In genomic region chr1:38586993-38587646, GRCh38 we compare ENCODE assay signal across 8 cellular contexts.
DNase-seq lines count a peak whose midpoint lies in the region; ATAC-seq and TF ChIP-seq lines count a peak whose summit lies in the region.

No MANE protein-coding gene starts in this region.

- H3K4me2 ChIP-seq in MM.1S (ENCODE audit: low read depth, low read length) = 0 out of 2 replicates have a peak overlapping the region, but pooled peaks have one; percentile 13
- H3K4me2 ChIP-seq in neural cell (ENCODE audit: low read length) = no peak overlapping the region

- H3K27me3 ChIP-seq in MM.1S (replicated peaks; ENCODE audit: insufficient read depth, low read length) = no peaks in the 10 kb centered on the region
- H3K27me3 ChIP-seq in neural cell (ENCODE audit: insufficient read depth, low read depth, low read length) = no peaks in the 10 kb centered on the region
- H3K27me3 ChIP-seq in upper lobe of left lung = no peaks in the 10 kb centered on the region

- H3K9me2 ChIP-seq in MM.1S (replicated peaks; ENCODE audit: insufficient read depth, low read length) (no peaks in the 10 kb centered on the region), neural cell (ENCODE audit: insufficient read depth, low read length) (no peaks in the 10 kb centered on the region)

- H3K36me3 ChIP-seq in MM.1S (replicated peaks; ENCODE audit: insufficient read depth, low read length) (no peaks in the 10 kb centered on the region), neural cell (ENCODE audit: insufficient read depth, low read length) (no peaks in the 10 kb centered on the region), upper lobe of left lung (no peaks in the 10 kb centered on the region)

- H3K9me3 Mint-ChIP-seq in activated CD4-positive, alpha-beta memory T cell treated with anti-CD3 and anti-CD28 coated beads, Interleukin-2, amount 10 ng/mL, durations not matched to agents 7 days and 5 days = no peaks in the 10 kb centered on the region

- H3K4me3 ChIP-seq in MM.1S (ENCODE audit: low read length) = no peak overlapping the region
- H3K4me3 ChIP-seq in epithelial cell of proximal tubule (ENCODE audit: low read depth, low read length) = no peak overlapping the region
- H3K4me3 ChIP-seq in neural cell (ENCODE audit: low read length) = no peak overlapping the region
- H3K4me3 ChIP-seq in upper lobe of left lung = no peak overlapping the region

- H3K27ac ChIP-seq in MM.1S (ENCODE audit: low read length) = no peak overlapping the region
- H3K27ac ChIP-seq in neural cell (ENCODE audit: low read length) = no peak overlapping the region
- no peak overlapping the region for H3K27ac ChIP-seq in upper lobe of left lung

- WGBS in upper lobe of left lung, 2 donors = 39 to 52% methylated on average over 5 to 8 of the region's 9 CpGs

- POLR2A ChIA-PET in GM10248 (lab: Yijun Ruan, JAX) = no interaction called here
- POLR2A ChIA-PET in activated CD4-positive, alpha-beta memory T cell treated with anti-CD3 and anti-CD28 coated beads, Interleukin-2, amount 10 ng/mL, durations not matched to agents 7 days and 5 days (lab: Charles Lee) = no interaction called here

- no peak for TF ChIP-seq EP300 in neural cell (conservative IDR thresholded peaks at IDR 0.05; ENCODE audit: poor library complexity, severe bottlenecking)
- TF ChIP-seq EP300 in upper lobe of left lung (IDR thresholded peaks at IDR 0.05) = no peak

- peak; percentile 22 for TF ChIP-seq RAD21 in neural cell (conservative IDR thresholded peaks at IDR 0.05)

- no peak overlapping the region for H3K9ac ChIP-seq in MM.1S (ENCODE audit: low read length)
- no peak overlapping the region for H3K9ac ChIP-seq in neural cell (ENCODE audit: low read length)

- ATAC-seq in upper lobe of left lung (ENCODE audit: low FRiP score in 2 of 2) (peak; percentile 73 to 78), HG02870 (IDR thresholded peaks at IDR 0.05; ENCODE audit: unreplicated experiment) (no peak)

- peak overlapping the region; percentile 74; the same call in 1 of the 2 replicates for H2AFZ ChIP-seq in MM.1S (ENCODE audit: low read length)
- no peak overlapping the region for H2AFZ ChIP-seq in neural cell (ENCODE audit: low read depth, low read length)

- no peaks in the 10 kb centered on the region for H3F3A ChIP-seq in MM.1S (ENCODE audit: insufficient read depth, low read length)
- no peaks in the 10 kb centered on the region for H3F3A ChIP-seq in neural cell (ENCODE audit: insufficient read depth, low read length, poor library complexity, severe bottlenecking)

- no peak overlapping the region for H3K27ac Mint-ChIP-seq in activated CD4-positive, alpha-beta memory T cell treated with anti-CD3 and anti-CD28 coated beads, Interleukin-2, amount 10 ng/mL, durations not matched to agents 7 days and 5 days

- H3K36me3 Mint-ChIP-seq in activated CD4-positive, alpha-beta memory T cell treated with anti-CD3 and anti-CD28 coated beads, Interleukin-2, amount 10 ng/mL, durations not matched to agents 7 days and 5 days (ENCODE audit: low read depth) = no peaks in the 10 kb centered on the region

- CTCF ChIA-PET in GM10248 (lab: Yijun Ruan, JAX) = interaction anchor here (0.7 to 4.9 kb wide), 14 partner anchors 8 to 557 kb away, joined by 3 to 26 read pairs (median 3); no protein-coding TSS in a partner anchor
- CTCF ChIA-PET in activated CD4-positive, alpha-beta memory T cell treated with anti-CD3 and anti-CD28 coated beads, Interleukin-2, amount 10 ng/mL, durations not matched to agents 7 days and 5 days (lab: Charles Lee) = interaction anchor here (1.2 to 2.0 kb wide), 2 partner anchors 16 to 371 kb away, joined by 3 to 4 read pairs; no protein-coding TSS in a partner anchor

- peak; percentile 95 for TF ChIP-seq CTCF in GM10248 (IDR thresholded peaks at IDR 0.05; ENCODE audit: control extremely low read depth, extremely low read depth, low read depth, missing control alignments)
- peak; percentile 98 for TF ChIP-seq CTCF in MM.1S (IDR thresholded peaks at IDR 0.05; ENCODE audit: low read length)
- TF ChIP-seq CTCF in epithelial cell of proximal tubule (conservative IDR thresholded peaks at IDR 0.05; ENCODE audit: low read depth, low read length) = peak; percentile 80
- peak; percentile 34 for TF ChIP-seq CTCF in neural cell (IDR thresholded peaks at IDR 0.05; ENCODE audit: poor library complexity, severe bottlenecking)
- TF ChIP-seq CTCF in upper lobe of left lung (IDR thresholded peaks at IDR 0.05) = peak; percentile 62 to 82 (median 78)

- peaks cover 17% of the 10 kb centered on the region for H3K27me3 Mint-ChIP-seq in activated CD4-positive, alpha-beta memory T cell treated with anti-CD3 and anti-CD28 coated beads, Interleukin-2, amount 10 ng/mL, durations not matched to agents 7 days and 5 days

- no peak for TF ChIP-seq POLR2A in upper lobe of left lung (IDR thresholded peaks at IDR 0.05)

- no peaks in the 10 kb centered on the region for H4K20me1 ChIP-seq in MM.1S (ENCODE audit: insufficient read depth, low read length)
- no peaks in the 10 kb centered on the region for H4K20me1 ChIP-seq in neural cell (ENCODE audit: insufficient read depth)

- H3K4me3 Mint-ChIP-seq in activated CD4-positive, alpha-beta memory T cell treated with anti-CD3 and anti-CD28 coated beads, Interleukin-2, amount 10 ng/mL, durations not matched to agents 7 days and 5 days = no peak overlapping the region

- H3K4me1 ChIP-seq in MM.1S (ENCODE audit: low read length) (no peaks in the 10 kb centered on the region), upper lobe of left lung (no peaks in the 10 kb centered on the region)

- H3K9me3 ChIP-seq in MM.1S (replicated peaks; ENCODE audit: insufficient read depth, low read length) = no peaks in the 10 kb centered on the region
- no peaks in the 10 kb centered on the region for H3K9me3 ChIP-seq in neural cell (ENCODE audit: low read length)
- H3K9me3 ChIP-seq in upper lobe of left lung = peaks cover 0 to 8% (median 0%) of the 10 kb centered on the region in 4 donors

- DNase-seq in GM10248 (ENCODE audit: extremely low spot score) (peak; percentile 83), MM.1S (peak; percentile 57), epithelial cell of proximal tubule (ENCODE audit: low read depth) (no peak), upper lobe of left lung (peak in 1 of 2 donors; percentile 65), KG1 (lab: John Stamatoyannopoulos, UW) (no peak)
- peak; percentile 60 for DNase-seq in activated CD4-positive, alpha-beta memory T cell treated with anti-CD3 and anti-CD28 coated beads, Interleukin-2, amount 10 ng/mL, durations not matched to agents 7 days and 5 days

- H3K4me1 Mint-ChIP-seq in activated CD4-positive, alpha-beta memory T cell treated with anti-CD3 and anti-CD28 coated beads, Interleukin-2, amount 10 ng/mL, durations not matched to agents 7 days and 5 days = peaks cover 13% of the 10 kb centered on the region

- no peaks in the 10 kb centered on the region for H3K79me2 ChIP-seq in MM.1S (ENCODE audit: low read length)
- no peaks in the 10 kb centered on the region for H3K79me2 ChIP-seq in neural cell (replicated peaks; ENCODE audit: insufficient read depth, low read length)

TF ChIP-seq in neural cell, 6 proteins besides CTCF, POLR2A, EP300 and RAD21:
- TF ChIP-seq MXI1 (conservative IDR thresholded peaks at IDR 0.05; ENCODE audit: poor library complexity, severe bottlenecking) (no peak), POLR2AphosphoS5 (IDR thresholded peaks at IDR 0.05) (no peak), TAF1 (IDR thresholded peaks at IDR 0.05; ENCODE audit: low read depth) (no peak), EZH2 (IDR thresholded peaks at IDR 0.05; ENCODE audit: borderline replicate concordance, insufficient read depth, low read length, poor library complexity, severe bottlenecking) (no peak), SMC3 (conservative IDR thresholded peaks at IDR 0.05; ENCODE audit: poor library complexity) (no peak), REST (IDR thresholded peaks at IDR 0.05; ENCODE audit: borderline replicate concordance) (no peak)

Comparison
In these comparisons a context has a peak if more than half of its experiments do, and no peak if none do; other contexts are left out.
1. DNase-seq: peak in GM10248 (single experiment), MM.1S (single experiment) and activated CD4-positive, alpha-beta memory T cell treated with anti-CD3 and anti-CD28 coated beads, Interleukin-2, amount 10 ng/mL, durations not matched to agents 7 days and 5 days (single experiment); none in epithelial cell of proximal tubule (single experiment) and KG1 (single experiment).
2. CTCF ChIP-seq: peak in every context shown above with its lines; median percentile 98 in MM.1S; 95 in GM10248; 80 in epithelial cell of proximal tubule; 78 in upper lobe of left lung; 34 in neural cell.